Comparison of ENCODE assay signal across 1 cellular context in genomic region chr14:99649219-99649618, GRCh38.
TF ChIP-seq lines count a peak whose summit lies in the region.

No MANE protein-coding gene starts in this region.

TF ChIP-seq in WTC11, 78 proteins besides CTCF, POLR2A, EP300 and RAD21 (continued from another document):
- TF ChIP-seq PRDM15 (CRISPR knock-in tag; IDR thresholded peaks at IDR 0.05): no peak
- no peak for TF ChIP-seq ZNF263 (CRISPR knock-in tag; IDR thresholded peaks at IDR 0.05; ENCODE audit: low read depth)
- TF ChIP-seq ELF4 (CRISPR knock-in tag; IDR thresholded peaks at IDR 0.05; ENCODE audit: low read depth): no peak
- no peak for TF ChIP-seq IRF1 (CRISPR knock-in tag; IDR thresholded peaks at IDR 0.05)
